Comparison of ENCODE assay signal across 1 cellular context in genomic region chr2:61512768-61513398, GRCh38.
TF ChIP-seq lines count a peak whose summit lies in the region.

No MANE protein-coding gene starts in this region.

TF ChIP-seq in HepG2, 621 proteins besides CTCF, POLR2A, EP300 and RAD21:
- no peak for TF ChIP-seq ZNF740 (CRISPR knock-in tag; IDR thresholded peaks at IDR 0.05)
